Comparison of ENCODE assay signal across 2 cellular contexts in genomic region chr1:155990340-155990739, GRCh38.
TF ChIP-seq lines count a peak whose summit lies in the region.

No MANE protein-coding gene starts in this region.

TF ChIP-seq in IMR-90, 13 proteins besides CTCF, POLR2A, EP300 and RAD21:
- no peak for TF ChIP-seq CHD1 (IDR thresholded peaks at IDR 0.05; ENCODE audit: low read depth, low read length)
- no peak for TF ChIP-seq FOS (IDR thresholded peaks at IDR 0.05; ENCODE audit: low read depth, low read length)
- TF ChIP-seq RCOR1 (IDR thresholded peaks at IDR 0.05; ENCODE audit: insufficient replicate concordance, low read length), result no peak
- TF ChIP-seq MAZ (IDR thresholded peaks at IDR 0.05; ENCODE audit: borderline replicate concordance, low read depth, low read length), result no peak
- TF ChIP-seq RFX5 (IDR thresholded peaks at IDR 0.05; ENCODE audit: low read depth, low read length), result no peak
- no peak for TF ChIP-seq ELK1 (IDR thresholded peaks at IDR 0.05; ENCODE audit: borderline replicate concordance, low read depth, low read length)
- TF ChIP-seq USF2 (IDR thresholded peaks at IDR 0.05; ENCODE audit: low read depth, low read length), result no peak
- TF ChIP-seq MAFK (IDR thresholded peaks at IDR 0.05; ENCODE audit: low read depth, low read length), result no peak
- no peak for TF ChIP-seq CEBPB (IDR thresholded peaks at IDR 0.05; ENCODE audit: low read depth, low read length)
- TF ChIP-seq BHLHE40 (IDR thresholded peaks at IDR 0.05; ENCODE audit: low read depth, low read length), result no peak
- no peak for TF ChIP-seq NFE2L2 (IDR thresholded peaks at IDR 0.05; ENCODE audit: low read depth, low read length)
- TF ChIP-seq MXI1 (IDR thresholded peaks at IDR 0.05; ENCODE audit: borderline replicate concordance, low read depth, low read length), result no peak
- TF ChIP-seq SMC3 (IDR thresholded peaks at IDR 0.05; ENCODE audit: low read depth, low read length), result no peak
TF ChIP-seq in IMR-90: peak in this region for 0.

TF ChIP-seq in GM12878, 131 proteins besides CTCF, POLR2A, EP300 and RAD21:
- TF ChIP-seq GATAD2B (conservative IDR thresholded peaks at IDR 0.05; ENCODE audit: low read depth) (no peak), NR2C1 (IDR thresholded peaks at IDR 0.05) (no peak), POLR2AphosphoS5 (IDR thresholded peaks at IDR 0.05; ENCODE audit: low read length) (no peak), ZNF274 (IDR thresholded peaks at IDR 0.05; ENCODE audit: insufficient read depth, insufficient read length) (no peak), PML (IDR thresholded peaks at IDR 0.05; ENCODE audit: low read length) (no peak), ZBTB33 (IDR thresholded peaks at IDR 0.05) (no peak)
